2 cellular contexts compared by ENCODE assay signal in genomic region chr12:120744922-120745493, GRCh38.
A peak's percentile ranks its signal among the peaks of the same experiment; 100 is the strongest.
TF ChIP-seq lines count a peak whose summit lies in the region.

No MANE protein-coding gene starts in this region.

TF ChIP-seq in HepG2, 621 proteins besides CTCF, POLR2A, EP300 and RAD21:
- TF ChIP-seq DNMT3B (CRISPR knock-in tag; conservative IDR thresholded peaks at IDR 0.05) = no peak
- peak; percentile 86 for TF ChIP-seq PRDM15 (CRISPR knock-in tag; IDR thresholded peaks at IDR 0.05)
- TF ChIP-seq ZNF589 (CRISPR knock-in tag; conservative IDR thresholded peaks at IDR 0.05) = no peak
- TF ChIP-seq ZNF333 (CRISPR knock-in tag; IDR thresholded peaks at IDR 0.05; ENCODE audit: borderline replicate concordance) = no peak
- TF ChIP-seq, protein P1, sequence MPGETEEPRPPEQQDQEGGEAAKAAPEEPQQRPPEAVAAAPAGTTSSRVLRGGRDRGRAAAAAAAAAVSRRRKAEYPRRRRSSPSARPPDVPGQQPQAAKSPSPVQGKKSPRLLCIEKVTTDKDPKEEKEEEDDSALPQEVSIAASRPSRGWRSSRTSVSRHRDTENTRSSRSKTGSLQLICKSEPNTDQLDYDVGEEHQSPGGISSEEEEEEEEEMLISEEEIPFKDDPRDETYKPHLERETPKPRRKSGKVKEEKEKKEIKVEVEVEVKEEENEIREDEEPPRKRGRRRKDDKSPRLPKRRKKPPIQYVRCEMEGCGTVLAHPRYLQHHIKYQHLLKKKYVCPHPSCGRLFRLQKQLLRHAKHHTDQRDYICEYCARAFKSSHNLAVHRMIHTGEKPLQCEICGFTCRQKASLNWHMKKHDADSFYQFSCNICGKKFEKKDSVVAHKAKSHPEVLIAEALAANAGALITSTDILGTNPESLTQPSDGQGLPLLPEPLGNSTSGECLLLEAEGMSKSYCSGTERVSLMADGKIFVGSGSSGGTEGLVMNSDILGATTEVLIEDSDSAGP (CRISPR knock-in tag; IDR thresholded peaks at IDR 0.05; ENCODE audit: borderline replicate concordance) = peak; percentile 40; the same call in 1 of the 2 replicates
TF ChIP-seq in HepG2: peak in this region for 2.

TF ChIP-seq in H1, 55 proteins besides CTCF, POLR2A, EP300 and RAD21:
- TF ChIP-seq CREB1 (IDR thresholded peaks at IDR 0.05) (no peak), POU5F1 (IDR thresholded peaks at IDR 0.05; ENCODE audit: low read depth, low read length) (no peak), E2F6 (IDR thresholded peaks at IDR 0.05) (no peak)
TF ChIP-seq in H1: peak in this region for 0.
